17 cellular contexts compared by ENCODE assay signal in genomic region chr2:197920581-197921213, GRCh38.
"Had no signal": no experiment of that assay in that cellular context is flagged by ENCODE, and none has a peak within 500 bp of the region (broad histone marks: within the 10 kb centered on the region; RNA-seq: fewer than 3 reads in every experiment).

No MANE protein-coding gene starts in this region.

- FAIRE-seq: endometrium, small intestine had no signal

- H3K9ac ChIP-seq: parathyroid adenoma had no signal

- H3K4me1 ChIP-seq: prostate gland had no signal

- H3K9me3 ChIP-seq: gastroesophageal sphincter, prostate gland had no signal

- H3K4me3 ChIP-seq: gastroesophageal sphincter, prostate gland had no signal

- H3K36me3 ChIP-seq: gastroesophageal sphincter, prostate gland had no signal

- H3K79me2 ChIP-seq: parathyroid adenoma had no signal

- DNase-seq: effector memory CD4-positive, alpha-beta T cell; glutamatergic neuron; islet precursor cell; naive B cell; nephron progenitor cell; retina; small intestine; stimulated activated CD4-positive, alpha-beta T cell treated with anti-CD3 and anti-CD28 coated beads, Interleukin-12 subunit alpha, Interleukin-12 subunit beta, amount 100 ng/mL, for 4 hours; stimulated activated naive CD4-positive, alpha-beta T cell; trophoblast cell had no signal

- H3K27ac ChIP-seq: gastroesophageal sphincter, parathyroid adenoma, prostate gland had no signal

- H2AFZ ChIP-seq: parathyroid adenoma had no signal

- H3K27me3 ChIP-seq: gastroesophageal sphincter had no signal

- ATAC-seq: esophagus mucosa, gastroesophageal sphincter, left lobe of liver, sciatic nerve had no signal
